In genomic region chr3:109188726-109189125, GRCh38 we compare ENCODE assay signal across 19 cellular contexts. TPM values are rescaled to one million over a fixed set of nuclear protein-coding genes. Genes with fewer than 3 reads are reported as not detected.
DNase-seq lines count a peak whose midpoint lies in the region; ATAC-seq and TF ChIP-seq lines count a peak whose summit lies in the region.
"Had no signal": no experiment of that assay in that cellular context is flagged by ENCODE, and none has a peak within 500 bp of the region (broad histone marks: within the 10 kb centered on the region; RNA-seq: fewer than 3 reads in every experiment).

No MANE protein-coding gene starts in this region.

- H3K27ac ChIP-seq in lower lobe of right lung, result no peak overlapping the region
- H3K27ac ChIP-seq: transverse colon had no signal

- peaks cover 38% of the 10 kb centered on the region for H3K4me1 Mint-ChIP-seq in nephron progenitor cell
- H3K4me1 Mint-ChIP-seq: B cell had no signal

- H3K36me3 Mint-ChIP-seq in nephron progenitor cell (ENCODE audit: low read depth), result peaks cover 4% of the 10 kb centered on the region

- no peaks in the 10 kb centered on the region for H3K27me3 ChIP-seq in lower lobe of right lung (ENCODE audit: low read depth)
- H3K27me3 ChIP-seq: transverse colon had no signal

- H3K4me1 ChIP-seq in lower lobe of right lung, result no peaks in the 10 kb centered on the region
- H3K4me1 ChIP-seq: transverse colon had no signal

- no peaks in the 10 kb centered on the region for H3K36me3 ChIP-seq in lower lobe of right lung
- H3K36me3 ChIP-seq: transverse colon had no signal

- peaks cover 4% of the 10 kb centered on the region for H3K9me3 Mint-ChIP-seq in nephron progenitor cell

- H3K27me3 Mint-ChIP-seq in nephron progenitor cell (ENCODE audit: low read depth, poor library complexity), result no peaks in the 10 kb centered on the region
- H3K27me3 Mint-ChIP-seq: B cell had no signal

- TF ChIP-seq CTCF in nephron progenitor cell (IDR thresholded peaks at IDR 0.05) (no peak), lower lobe of right lung (IDR thresholded peaks at IDR 0.05) (no peak)

- H3K4me3 ChIP-seq in lower lobe of right lung, result no peak overlapping the region
- H3K4me3 ChIP-seq: transverse colon had no signal

- no peak for ATAC-seq in lower lobe of right lung

- peak overlapping the region; percentile 49 for H3K27ac Mint-ChIP-seq in nephron progenitor cell
- H3K27ac Mint-ChIP-seq: B cell, H9 had no signal

- intact Hi-C loops in head of caudate nucleus (cut with DNase I), result no loop called here
- intact Hi-C loops in lower lobe of right lung (cut with DNase I), result no loop called here

- no peak overlapping the region for H3K4me3 Mint-ChIP-seq in nephron progenitor cell
- H3K4me3 Mint-ChIP-seq: B cell, H9, neural crest cell had no signal

- DNase-seq in DMS53 (lab: John Stamatoyannopoulos, UW) (peak; percentile 91), NCI-H2029 (lab: John Stamatoyannopoulos, UW) (peak; percentile 11), SHP77 treated with DMSO at 0.1 percent for 48 hours (lab: John Stamatoyannopoulos, UW) (peak; percentile 61), nephron progenitor cell (peak; percentile 16), head of caudate nucleus (no peak), cortex of kidney (lab: John Stamatoyannopoulos, UW) (no peak), lower lobe of right lung (no peak)
- DNase-seq: activated CD8-positive, alpha-beta memory T cell treated with anti-CD3 and anti-CD28 coated beads for 24 hours; effector CD4-positive, alpha-beta T cell; H9; stimulated activated naive CD4-positive, alpha-beta T cell treated with Interleukin-2 at 50 U/mL for 16 hours; transverse colon had no signal

- no peaks in the 10 kb centered on the region for H3K9me3 ChIP-seq in lower lobe of right lung
- H3K9me3 ChIP-seq: transverse colon had no signal

RNA-seq across cellular contexts. Expression of gene C3orf85, which starts 52.2 kb away (rescaled TPM):
- not detected for total RNA-seq in lower lobe of right lung
- total RNA-seq: B cell; bronchial epithelial cell; fibroblast of lung; H9; kidney epithelial cell; mesenteric fat pad; neural crest cell; T-helper 2 cell treated with Interferon-gamma antibody and Interleukin-4, amounts not matched to agents 100 ng/mL and 5 ng/mL, for 36 hours had no signal

Comparison
In these comparisons a context has a peak if more than half of its experiments do, and no peak if none do; other contexts are left out.
1. DNase-seq: peak in DMS53 (single experiment), NCI-H2029 (single experiment), SHP77 treated with DMSO at 0.1 percent for 48 hours (single experiment) and nephron progenitor cell (single experiment); none in head of caudate nucleus (0 of 42), cortex of kidney (single experiment) and lower lobe of right lung (single experiment).